ENCODE assay signal across 1 cellular context in the genomic region with DNA sequence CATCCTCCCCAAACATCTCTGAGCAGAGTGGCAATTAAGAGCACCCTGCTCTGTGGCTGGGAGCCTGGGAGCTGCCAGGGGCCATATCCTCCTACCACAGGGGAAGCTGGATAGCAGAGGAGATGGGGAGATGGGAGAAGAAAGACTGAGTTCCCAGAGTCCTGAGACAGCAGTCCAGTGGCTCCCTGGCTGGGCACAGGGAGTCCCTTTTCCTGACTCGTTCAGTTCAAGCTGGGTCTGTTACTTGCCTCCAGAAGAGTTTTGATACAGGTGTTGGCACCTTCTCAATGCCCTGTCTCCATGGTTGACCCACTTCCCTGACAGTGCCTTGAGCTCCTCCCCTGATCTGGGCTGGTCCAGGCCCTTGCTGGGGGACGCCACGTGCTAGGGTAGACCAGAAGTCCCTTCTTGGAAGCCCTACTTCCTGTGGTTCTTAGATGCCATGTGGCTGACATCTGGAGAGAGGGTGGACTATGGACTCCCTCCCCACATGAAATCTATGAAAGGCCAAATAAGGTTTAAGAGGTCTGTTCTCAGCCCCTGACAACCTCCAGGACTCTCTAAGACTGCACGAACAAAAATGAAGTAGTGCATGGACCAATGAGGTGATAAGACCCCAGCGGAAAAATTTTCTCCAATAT.
TF ChIP-seq lines count a peak whose summit lies in the region.

No MANE protein-coding gene starts in this region.

TF ChIP-seq in HepG2, 621 proteins besides CTCF, POLR2A, EP300 and RAD21 (continued from another document and continues in another):
- TF ChIP-seq, protein P1, sequence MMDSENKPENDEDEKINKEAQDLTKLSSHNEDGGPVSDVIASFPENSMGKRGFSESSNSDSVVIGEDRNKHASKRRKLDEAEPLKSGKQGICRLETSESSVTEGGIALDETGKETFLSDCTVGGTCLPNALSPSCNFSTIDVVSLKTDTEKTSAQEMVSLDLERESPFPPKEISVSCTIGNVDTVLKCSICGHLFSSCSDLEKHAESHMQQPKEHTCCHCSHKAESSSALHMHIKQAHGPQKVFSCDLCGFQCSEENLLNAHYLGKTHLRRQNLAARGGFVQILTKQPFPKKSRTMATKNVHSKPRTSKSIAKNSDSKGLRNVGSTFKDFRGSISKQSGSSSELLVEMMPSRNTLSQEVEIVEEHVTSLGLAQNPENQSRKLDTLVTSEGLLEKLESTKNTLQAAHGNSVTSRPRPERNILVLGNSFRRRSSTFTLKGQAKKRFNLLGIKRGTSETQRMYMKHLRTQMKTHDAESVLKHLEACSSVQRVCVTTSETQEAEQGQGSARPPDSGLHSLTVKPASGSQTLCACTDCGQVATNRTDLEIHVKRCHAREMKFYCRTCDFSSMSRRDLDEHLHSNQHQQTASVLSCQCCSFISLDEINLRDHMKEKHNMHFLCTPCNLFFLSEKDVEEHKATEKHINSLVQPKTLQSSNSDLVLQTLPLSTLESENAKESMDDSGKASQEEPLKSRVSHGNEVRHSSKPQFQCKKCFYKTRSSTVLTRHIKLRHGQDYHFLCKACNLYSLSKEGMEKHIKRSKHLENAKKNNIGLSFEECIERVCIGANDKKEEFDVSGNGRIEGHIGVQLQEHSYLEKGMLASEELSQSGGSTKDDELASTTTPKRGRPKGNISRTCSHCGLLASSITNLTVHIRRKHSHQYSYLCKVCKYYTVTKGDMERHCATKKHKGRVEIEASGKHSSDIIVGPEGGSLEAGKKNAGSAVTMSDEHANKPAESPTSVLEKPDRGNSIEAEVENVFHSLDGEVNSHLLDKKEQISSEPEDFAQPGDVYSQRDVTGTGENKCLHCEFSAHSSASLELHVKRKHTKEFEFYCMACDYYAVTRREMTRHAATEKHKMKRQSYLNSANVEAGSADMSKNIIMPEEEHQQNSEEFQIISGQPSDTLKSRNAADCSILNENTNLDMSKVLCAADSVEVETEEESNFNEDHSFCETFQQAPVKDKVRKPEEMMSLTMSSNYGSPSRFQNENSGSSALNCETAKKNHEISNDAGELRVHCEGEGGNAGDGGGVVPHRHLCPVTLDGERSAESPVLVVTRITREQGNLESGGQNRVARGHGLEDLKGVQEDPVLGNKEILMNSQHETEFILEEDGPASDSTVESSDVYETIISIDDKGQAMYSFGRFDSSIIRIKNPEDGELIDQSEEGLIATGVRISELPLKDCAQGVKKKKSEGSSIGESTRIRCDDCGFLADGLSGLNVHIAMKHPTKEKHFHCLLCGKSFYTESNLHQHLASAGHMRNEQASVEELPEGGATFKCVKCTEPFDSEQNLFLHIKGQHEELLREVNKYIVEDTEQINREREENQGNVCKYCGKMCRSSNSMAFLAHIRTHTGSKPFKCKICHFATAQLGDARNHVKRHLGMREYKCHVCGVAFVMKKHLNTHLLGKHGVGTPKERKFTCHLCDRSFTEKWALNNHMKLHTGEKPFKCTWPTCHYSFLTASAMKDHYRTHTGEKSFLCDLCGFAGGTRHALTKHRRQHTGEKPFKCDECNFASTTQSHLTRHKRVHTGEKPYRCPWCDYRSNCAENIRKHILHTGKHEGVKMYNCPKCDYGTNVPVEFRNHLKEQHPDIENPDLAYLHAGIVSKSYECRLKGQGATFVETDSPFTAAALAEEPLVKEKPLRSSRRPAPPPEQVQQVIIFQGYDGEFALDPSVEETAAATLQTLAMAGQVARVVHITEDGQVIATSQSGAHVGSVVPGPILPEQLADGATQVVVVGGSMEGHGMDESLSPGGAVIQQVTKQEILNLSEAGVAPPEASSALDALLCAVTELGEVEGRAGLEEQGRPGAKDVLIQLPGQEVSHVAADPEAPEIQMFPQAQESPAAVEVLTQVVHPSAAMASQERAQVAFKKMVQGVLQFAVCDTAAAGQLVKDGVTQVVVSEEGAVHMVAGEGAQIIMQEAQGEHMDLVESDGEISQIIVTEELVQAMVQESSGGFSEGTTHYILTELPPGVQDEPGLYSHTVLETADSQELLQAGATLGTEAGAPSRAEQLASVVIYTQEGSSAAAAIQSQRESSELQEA (CRISPR knock-in tag; IDR thresholded peaks at IDR 0.05; ENCODE audit: not compliant biosample characterization) = peak; percentile 25
- TF ChIP-seq ZSCAN29 (CRISPR knock-in tag; conservative IDR thresholded peaks at IDR 0.05) = 0 out of 2 replicates have a peak, but pooled peaks have one; percentile 7
- TF ChIP-seq CCDC6 (CRISPR knock-in tag; IDR thresholded peaks at IDR 0.05) = 0 out of 2 replicates have a peak, but pooled peaks have one; percentile 23
- peak; percentile 74; the same call in 1 of the 2 replicates for TF ChIP-seq SRF (IDR thresholded peaks at IDR 0.05; ENCODE audit: low read depth, low read length)
- TF ChIP-seq FOXP1 (IDR thresholded peaks at IDR 0.05) = no peak
- peak; percentile 23; the same call in 1 of the 2 replicates for TF ChIP-seq FOXP1 (CRISPR knock-in tag; IDR thresholded peaks at IDR 0.05)
- TF ChIP-seq ZNF326 (CRISPR knock-in tag; IDR thresholded peaks at IDR 0.05; ENCODE audit: borderline replicate concordance) = no peak
- peak; percentile 71 for TF ChIP-seq HOXA3 (CRISPR knock-in tag; IDR thresholded peaks at IDR 0.05)
- no peak for TF ChIP-seq THYN1 (CRISPR knock-in tag; IDR thresholded peaks at IDR 0.05; ENCODE audit: borderline replicate concordance, low read depth)
- TF ChIP-seq RXRB (CRISPR knock-in tag; IDR thresholded peaks at IDR 0.05; ENCODE audit: borderline replicate concordance) = no peak; the same call in 1 of the 2 replicates
- no peak for TF ChIP-seq HNRNPH1 (optimal IDR thresholded peaks at IDR 0.05; ENCODE audit: low read depth, low read length)
- TF ChIP-seq, protein P2, sequence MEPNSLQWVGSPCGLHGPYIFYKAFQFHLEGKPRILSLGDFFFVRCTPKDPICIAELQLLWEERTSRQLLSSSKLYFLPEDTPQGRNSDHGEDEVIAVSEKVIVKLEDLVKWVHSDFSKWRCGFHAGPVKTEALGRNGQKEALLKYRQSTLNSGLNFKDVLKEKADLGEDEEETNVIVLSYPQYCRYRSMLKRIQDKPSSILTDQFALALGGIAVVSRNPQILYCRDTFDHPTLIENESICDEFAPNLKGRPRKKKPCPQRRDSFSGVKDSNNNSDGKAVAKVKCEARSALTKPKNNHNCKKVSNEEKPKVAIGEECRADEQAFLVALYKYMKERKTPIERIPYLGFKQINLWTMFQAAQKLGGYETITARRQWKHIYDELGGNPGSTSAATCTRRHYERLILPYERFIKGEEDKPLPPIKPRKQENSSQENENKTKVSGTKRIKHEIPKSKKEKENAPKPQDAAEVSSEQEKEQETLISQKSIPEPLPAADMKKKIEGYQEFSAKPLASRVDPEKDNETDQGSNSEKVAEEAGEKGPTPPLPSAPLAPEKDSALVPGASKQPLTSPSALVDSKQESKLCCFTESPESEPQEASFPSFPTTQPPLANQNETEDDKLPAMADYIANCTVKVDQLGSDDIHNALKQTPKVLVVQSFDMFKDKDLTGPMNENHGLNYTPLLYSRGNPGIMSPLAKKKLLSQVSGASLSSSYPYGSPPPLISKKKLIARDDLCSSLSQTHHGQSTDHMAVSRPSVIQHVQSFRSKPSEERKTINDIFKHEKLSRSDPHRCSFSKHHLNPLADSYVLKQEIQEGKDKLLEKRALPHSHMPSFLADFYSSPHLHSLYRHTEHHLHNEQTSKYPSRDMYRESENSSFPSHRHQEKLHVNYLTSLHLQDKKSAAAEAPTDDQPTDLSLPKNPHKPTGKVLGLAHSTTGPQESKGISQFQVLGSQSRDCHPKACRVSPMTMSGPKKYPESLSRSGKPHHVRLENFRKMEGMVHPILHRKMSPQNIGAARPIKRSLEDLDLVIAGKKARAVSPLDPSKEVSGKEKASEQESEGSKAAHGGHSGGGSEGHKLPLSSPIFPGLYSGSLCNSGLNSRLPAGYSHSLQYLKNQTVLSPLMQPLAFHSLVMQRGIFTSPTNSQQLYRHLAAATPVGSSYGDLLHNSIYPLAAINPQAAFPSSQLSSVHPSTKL (CRISPR knock-in tag; IDR thresholded peaks at IDR 0.05) = peak; percentile 70
- TF ChIP-seq HDAC2 (CRISPR knock-in tag; IDR thresholded peaks at IDR 0.05) = peak; percentile 26
- TF ChIP-seq ZNF20 (CRISPR knock-in tag; IDR thresholded peaks at IDR 0.05) = no peak
- TF ChIP-seq ATM (IDR thresholded peaks at IDR 0.05; ENCODE audit: borderline replicate concordance) = no peak
- TF ChIP-seq, protein P3, sequence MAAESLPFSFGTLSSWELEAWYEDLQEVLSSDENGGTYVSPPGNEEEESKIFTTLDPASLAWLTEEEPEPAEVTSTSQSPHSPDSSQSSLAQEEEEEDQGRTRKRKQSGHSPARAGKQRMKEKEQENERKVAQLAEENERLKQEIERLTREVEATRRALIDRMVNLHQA (CRISPR knock-in tag; IDR thresholded peaks at IDR 0.05) = no peak
- peak; percentile 43; the same call in 1 of the 2 replicates for TF ChIP-seq FOXK1 (CRISPR knock-in tag; IDR thresholded peaks at IDR 0.05; ENCODE audit: borderline replicate concordance, low read depth)
- TF ChIP-seq SPEN (CRISPR knock-in tag; IDR thresholded peaks at IDR 0.05; ENCODE audit: low read depth) = peak; percentile 66; the same call in 1 of the 2 replicates
- TF ChIP-seq, protein P4, sequence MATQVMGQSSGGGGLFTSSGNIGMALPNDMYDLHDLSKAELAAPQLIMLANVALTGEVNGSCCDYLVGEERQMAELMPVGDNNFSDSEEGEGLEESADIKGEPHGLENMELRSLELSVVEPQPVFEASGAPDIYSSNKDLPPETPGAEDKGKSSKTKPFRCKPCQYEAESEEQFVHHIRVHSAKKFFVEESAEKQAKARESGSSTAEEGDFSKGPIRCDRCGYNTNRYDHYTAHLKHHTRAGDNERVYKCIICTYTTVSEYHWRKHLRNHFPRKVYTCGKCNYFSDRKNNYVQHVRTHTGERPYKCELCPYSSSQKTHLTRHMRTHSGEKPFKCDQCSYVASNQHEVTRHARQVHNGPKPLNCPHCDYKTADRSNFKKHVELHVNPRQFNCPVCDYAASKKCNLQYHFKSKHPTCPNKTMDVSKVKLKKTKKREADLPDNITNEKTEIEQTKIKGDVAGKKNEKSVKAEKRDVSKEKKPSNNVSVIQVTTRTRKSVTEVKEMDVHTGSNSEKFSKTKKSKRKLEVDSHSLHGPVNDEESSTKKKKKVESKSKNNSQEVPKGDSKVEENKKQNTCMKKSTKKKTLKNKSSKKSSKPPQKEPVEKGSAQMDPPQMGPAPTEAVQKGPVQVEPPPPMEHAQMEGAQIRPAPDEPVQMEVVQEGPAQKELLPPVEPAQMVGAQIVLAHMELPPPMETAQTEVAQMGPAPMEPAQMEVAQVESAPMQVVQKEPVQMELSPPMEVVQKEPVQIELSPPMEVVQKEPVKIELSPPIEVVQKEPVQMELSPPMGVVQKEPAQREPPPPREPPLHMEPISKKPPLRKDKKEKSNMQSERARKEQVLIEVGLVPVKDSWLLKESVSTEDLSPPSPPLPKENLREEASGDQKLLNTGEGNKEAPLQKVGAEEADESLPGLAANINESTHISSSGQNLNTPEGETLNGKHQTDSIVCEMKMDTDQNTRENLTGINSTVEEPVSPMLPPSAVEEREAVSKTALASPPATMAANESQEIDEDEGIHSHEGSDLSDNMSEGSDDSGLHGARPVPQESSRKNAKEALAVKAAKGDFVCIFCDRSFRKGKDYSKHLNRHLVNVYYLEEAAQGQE (IDR thresholded peaks at IDR 0.05; ENCODE audit: borderline replicate concordance in 1 of 2, low read depth in 1 of 2, low read length in 2 of 2) = no peak
- TF ChIP-seq NFE2L1 (CRISPR knock-in tag; IDR thresholded peaks at IDR 0.05; ENCODE audit: borderline replicate concordance) = no peak
- TF ChIP-seq, protein P5, sequence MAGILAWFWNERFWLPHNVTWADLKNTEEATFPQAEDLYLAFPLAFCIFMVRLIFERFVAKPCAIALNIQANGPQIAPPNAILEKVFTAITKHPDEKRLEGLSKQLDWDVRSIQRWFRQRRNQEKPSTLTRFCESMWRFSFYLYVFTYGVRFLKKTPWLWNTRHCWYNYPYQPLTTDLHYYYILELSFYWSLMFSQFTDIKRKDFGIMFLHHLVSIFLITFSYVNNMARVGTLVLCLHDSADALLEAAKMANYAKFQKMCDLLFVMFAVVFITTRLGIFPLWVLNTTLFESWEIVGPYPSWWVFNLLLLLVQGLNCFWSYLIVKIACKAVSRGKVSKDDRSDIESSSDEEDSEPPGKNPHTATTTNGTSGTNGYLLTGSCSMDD (CRISPR knock-in tag; IDR thresholded peaks at IDR 0.05) = 0 out of 2 replicates have a peak, but pooled peaks have one; percentile 55
- TF ChIP-seq, protein P6, sequence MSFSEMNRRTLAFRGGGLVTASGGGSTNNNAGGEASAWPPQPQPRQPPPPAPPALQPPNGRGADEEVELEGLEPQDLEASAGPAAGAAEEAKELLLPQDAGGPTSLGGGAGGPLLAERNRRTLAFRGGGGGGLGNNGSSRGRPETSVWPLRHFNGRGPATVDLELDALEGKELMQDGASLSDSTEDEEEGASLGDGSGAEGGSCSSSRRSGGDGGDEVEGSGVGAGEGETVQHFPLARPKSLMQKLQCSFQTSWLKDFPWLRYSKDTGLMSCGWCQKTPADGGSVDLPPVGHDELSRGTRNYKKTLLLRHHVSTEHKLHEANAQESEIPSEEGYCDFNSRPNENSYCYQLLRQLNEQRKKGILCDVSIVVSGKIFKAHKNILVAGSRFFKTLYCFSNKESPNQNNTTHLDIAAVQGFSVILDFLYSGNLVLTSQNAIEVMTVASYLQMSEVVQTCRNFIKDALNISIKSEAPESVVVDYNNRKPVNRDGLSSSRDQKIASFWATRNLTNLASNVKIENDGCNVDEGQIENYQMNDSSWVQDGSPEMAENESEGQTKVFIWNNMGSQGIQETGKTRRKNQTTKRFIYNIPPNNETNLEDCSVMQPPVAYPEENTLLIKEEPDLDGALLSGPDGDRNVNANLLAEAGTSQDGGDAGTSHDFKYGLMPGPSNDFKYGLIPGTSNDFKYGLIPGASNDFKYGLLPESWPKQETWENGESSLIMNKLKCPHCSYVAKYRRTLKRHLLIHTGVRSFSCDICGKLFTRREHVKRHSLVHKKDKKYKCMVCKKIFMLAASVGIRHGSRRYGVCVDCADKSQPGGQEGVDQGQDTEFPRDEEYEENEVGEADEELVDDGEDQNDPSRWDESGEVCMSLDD (CRISPR knock-in tag; IDR thresholded peaks at IDR 0.05; ENCODE audit: borderline replicate concordance) = no peak
- 0 out of 2 replicates have a peak, but pooled peaks have one; percentile 58 for TF ChIP-seq ERF (CRISPR knock-in tag; IDR thresholded peaks at IDR 0.05)
- peak; percentile 75 for TF ChIP-seq FOXC1 (CRISPR knock-in tag; IDR thresholded peaks at IDR 0.05; ENCODE audit: borderline replicate concordance)
- TF ChIP-seq, protein P7, sequence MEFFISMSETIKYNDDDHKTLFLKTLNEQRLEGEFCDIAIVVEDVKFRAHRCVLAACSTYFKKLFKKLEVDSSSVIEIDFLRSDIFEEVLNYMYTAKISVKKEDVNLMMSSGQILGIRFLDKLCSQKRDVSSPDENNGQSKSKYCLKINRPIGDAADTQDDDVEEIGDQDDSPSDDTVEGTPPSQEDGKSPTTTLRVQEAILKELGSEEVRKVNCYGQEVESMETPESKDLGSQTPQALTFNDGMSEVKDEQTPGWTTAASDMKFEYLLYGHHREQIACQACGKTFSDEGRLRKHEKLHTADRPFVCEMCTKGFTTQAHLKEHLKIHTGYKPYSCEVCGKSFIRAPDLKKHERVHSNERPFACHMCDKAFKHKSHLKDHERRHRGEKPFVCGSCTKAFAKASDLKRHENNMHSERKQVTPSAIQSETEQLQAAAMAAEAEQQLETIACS (CRISPR knock-in tag; IDR thresholded peaks at IDR 0.05) = no peak
- TF ChIP-seq, protein P8, sequence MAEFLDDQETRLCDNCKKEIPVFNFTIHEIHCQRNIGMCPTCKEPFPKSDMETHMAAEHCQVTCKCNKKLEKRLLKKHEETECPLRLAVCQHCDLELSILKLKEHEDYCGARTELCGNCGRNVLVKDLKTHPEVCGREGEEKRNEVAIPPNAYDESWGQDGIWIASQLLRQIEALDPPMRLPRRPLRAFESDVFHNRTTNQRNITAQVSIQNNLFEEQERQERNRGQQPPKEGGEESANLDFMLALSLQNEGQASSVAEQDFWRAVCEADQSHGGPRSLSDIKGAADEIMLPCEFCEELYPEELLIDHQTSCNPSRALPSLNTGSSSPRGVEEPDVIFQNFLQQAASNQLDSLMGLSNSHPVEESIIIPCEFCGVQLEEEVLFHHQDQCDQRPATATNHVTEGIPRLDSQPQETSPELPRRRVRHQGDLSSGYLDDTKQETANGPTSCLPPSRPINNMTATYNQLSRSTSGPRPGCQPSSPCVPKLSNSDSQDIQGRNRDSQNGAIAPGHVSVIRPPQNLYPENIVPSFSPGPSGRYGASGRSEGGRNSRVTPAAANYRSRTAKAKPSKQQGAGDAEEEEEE (CRISPR knock-in tag; IDR thresholded peaks at IDR 0.05; ENCODE audit: borderline replicate concordance) = 0 out of 2 replicates have a peak, but pooled peaks have one; percentile 37
- TF ChIP-seq U2AF1 (optimal IDR thresholded peaks at IDR 0.05; ENCODE audit: low read depth, low read length) = peak; percentile 27
